10 cellular contexts compared by ENCODE assay signal in the genomic region with DNA sequence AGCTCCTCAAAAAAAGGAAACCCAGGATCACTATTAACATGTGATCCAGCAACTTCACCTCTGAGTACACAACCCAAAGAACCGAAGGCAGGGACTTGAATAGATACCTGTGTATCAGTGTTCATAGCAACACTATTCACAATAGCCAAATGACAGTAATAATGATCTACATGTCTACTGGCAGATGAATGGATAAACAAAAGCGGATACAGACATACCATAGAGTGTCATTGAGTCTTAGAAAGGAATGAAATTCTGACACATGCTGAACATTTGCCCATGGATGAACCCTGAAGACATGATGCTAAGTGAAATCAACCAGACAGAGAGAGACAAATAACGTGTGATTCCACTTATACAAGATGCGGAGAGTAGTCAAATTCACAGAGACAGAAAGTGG.
"Had no signal": no experiment of that assay in that cellular context is flagged by ENCODE, and none has a peak within 500 bp of the region (broad histone marks: within the 10 kb centered on the region; RNA-seq: fewer than 3 reads in every experiment).

No MANE protein-coding gene starts in this region.

- H3K4me3 Mint-ChIP-seq: IgD-negative memory B cell had no signal

- H3K4me3 ChIP-seq: K562 had no signal

- FAIRE-seq: HepG2, HTR-8/SVneo had no signal

- H3K9ac ChIP-seq: KMS-11 had no signal

- H3K27me3 Mint-ChIP-seq: IgD-negative memory B cell had no signal

- H3K27ac ChIP-seq: HL-60, KMS-11 had no signal

- H3K4me2 ChIP-seq: KMS-11 had no signal

- ATAC-seq: HepG2, K562 had no signal

- DNase-seq: IMR-90, Karpas-422, KBM-7, KG1 had no signal
